In genomic region chr5:1710091-1710490, GRCh38 we compare ENCODE assay signal across 7 cellular contexts.
DNase-seq lines count a peak whose midpoint lies in the region; TF ChIP-seq lines count a peak whose summit lies in the region.
"Not testable (repeated sequence)": the region's sequence is repeated elsewhere in the genome, so short reads cannot be mapped to it uniquely, and the experiment has no call there.

No MANE protein-coding gene starts in this region.

- intact Hi-C loops in CD4-positive, alpha-beta memory T cell (cut with micrococcal nuclease): not testable (repeated sequence)

- H3K9me3 Mint-ChIP-seq in CD4-positive, alpha-beta memory T cell; activated naive CD8-positive, alpha-beta T cell (ENCODE audit: low read depth); neural crest cell: not testable (repeated sequence)

- TF ChIP-seq CTCF in neural crest cell (conservative IDR thresholded peaks at IDR 0.05): not testable (repeated sequence)

- H3K9me3 ChIP-seq in CD4-positive, alpha-beta memory T cell (ENCODE audit: control insufficient read depth in 1 of 2, low read length in 2 of 2); HUES6 (ENCODE audit: control insufficient read depth, insufficient read depth, low read depth, low read length); iPS DF 6.9 (ENCODE audit: control insufficient read depth, insufficient read depth, low read length): not testable (repeated sequence)

- H3K4me1 Mint-ChIP-seq in CD4-positive, alpha-beta memory T cell: peaks cover 2 to 13% (median 10%) of the 10 kb centered on the region in 4 donors
- peaks cover 11% of the 10 kb centered on the region for H3K4me1 Mint-ChIP-seq in activated naive CD8-positive, alpha-beta T cell (ENCODE audit: low read depth)
- H3K4me1 Mint-ChIP-seq in neural crest cell: peaks cover 18% of the 10 kb centered on the region

- H3K27ac ChIP-seq in CD4-positive, alpha-beta memory T cell (ENCODE audit: low read depth, low read length); HUES6 (ENCODE audit: low read depth, low read length); iPS DF 6.9 (ENCODE audit: low read length): not testable (repeated sequence)

- no CpG with 5 or more reads among the region's 21 CpGs for WGBS in iPS DF 6.9 (ENCODE audit: insufficient coverage, insufficient read length)

- H3K4me3 ChIP-seq in CD4-positive, alpha-beta memory T cell (ENCODE audit: low read length in 2 of 2): not testable (repeated sequence)
- H3K4me3 ChIP-seq in HUES6 (ENCODE audit: low read depth, low read length) (peak overlapping the region; percentile 63), iPS DF 6.9 (ENCODE audit: low read length) (peak overlapping the region; percentile 49; the same call in 1 of the 2 replicates)

- H3K27me3 Mint-ChIP-seq in CD4-positive, alpha-beta memory T cell: peaks cover 12 to 13% of the 10 kb centered on the region in 2 donors
- H3K27me3 Mint-ChIP-seq in activated naive CD8-positive, alpha-beta T cell; neural crest cell (ENCODE audit: low read depth): not testable (repeated sequence)

- H3K4me3 Mint-ChIP-seq in CD4-positive, alpha-beta memory T cell: peak overlapping the region; percentile 57 to 89 (median 80)
- H3K4me3 Mint-ChIP-seq in activated naive CD8-positive, alpha-beta T cell: peak overlapping the region; percentile 72
- H3K4me3 Mint-ChIP-seq in neural crest cell: peak overlapping the region; percentile 75

- CTCF ChIA-PET in CD4-positive, alpha-beta memory T cell (lab: Charles Lee; ENCODE audit: partially characterized antibody): not testable (repeated sequence)

- peak overlapping the region; percentile 46 for H3K9ac ChIP-seq in HUES6 (ENCODE audit: low read length)

- peak in 3 of 5 donors; percentile 32 to 70 (median 60) for DNase-seq in CD4-positive, alpha-beta memory T cell
- DNase-seq in activated CD4-positive, alpha-beta T cell treated with anti-CD3 and anti-CD28 coated beads, Interleukin-2, amount 50 U/mL, for 1 hour: peak; percentile 24
- DNase-seq in activated T-helper 1 cell treated with Interleukin-2 at 50 U/mL for 16 hours (ENCODE audit: low read depth): peak; percentile 12
- DNase-seq in iPS DF 6.9 (ENCODE audit: low read depth, low spot score); neural crest cell (ENCODE audit: low read depth, low spot score): not testable (repeated sequence)

- POLR2A ChIA-PET in CD4-positive, alpha-beta memory T cell (lab: Charles Lee; ENCODE audit: partially characterized antibody): not testable (repeated sequence)

- H3K27me3 ChIP-seq in CD4-positive, alpha-beta memory T cell (ENCODE audit: insufficient read depth, low read length); iPS DF 6.9 (ENCODE audit: control insufficient read depth, insufficient read depth, low read length): not testable (repeated sequence)
- peaks cover 11% of the 10 kb centered on the region; the same call in 1 of the 2 replicates for H3K27me3 ChIP-seq in HUES6 (ENCODE audit: control insufficient read depth, insufficient read depth, low read length)

- peak overlapping the region in 4 of 7 donors; percentile 21 to 89 (median 48) for H3K27ac Mint-ChIP-seq in CD4-positive, alpha-beta memory T cell
- not testable (repeated sequence) for H3K27ac Mint-ChIP-seq in activated naive CD8-positive, alpha-beta T cell; neural crest cell (ENCODE audit: unreplicated experiment)

- not testable (repeated sequence) for H3K4me1 ChIP-seq in CD4-positive, alpha-beta memory T cell (ENCODE audit: insufficient read depth, low read length); iPS DF 6.9 (ENCODE audit: control insufficient read depth, insufficient read depth, low read length)
- peaks cover 14% of the 10 kb centered on the region for H3K4me1 ChIP-seq in HUES6 (ENCODE audit: control insufficient read depth, insufficient read depth, low read length)

- H3K36me3 ChIP-seq in CD4-positive, alpha-beta memory T cell (ENCODE audit: insufficient read depth, low read length); HUES6 (ENCODE audit: control insufficient read depth, insufficient read depth, low read length); iPS DF 6.9 (ENCODE audit: control insufficient read depth, insufficient read depth, low read length): not testable (repeated sequence)

- not testable (repeated sequence) for H3K36me3 Mint-ChIP-seq in CD4-positive, alpha-beta memory T cell; activated naive CD8-positive, alpha-beta T cell; neural crest cell (ENCODE audit: low read depth)
